In genomic region chr18:32470136-32470712, GRCh38 we compare ENCODE assay signal across 9 cellular contexts. TPM values are rescaled to one million over a fixed set of nuclear protein-coding genes. Genes with fewer than 3 reads are reported as not detected.
DNase-seq lines count a peak whose midpoint lies in the region; ATAC-seq and TF ChIP-seq lines count a peak whose summit lies in the region.
"Had no signal": no experiment of that assay in that cellular context is flagged by ENCODE, and none has a peak within 500 bp of the region (broad histone marks: within the 10 kb centered on the region; RNA-seq: fewer than 3 reads in every experiment).

No MANE protein-coding gene starts in this region.

- no peak overlapping the region for H3K27ac Mint-ChIP-seq in activated CD8-positive, alpha-beta T cell treated with anti-CD3 and anti-CD28 coated beads, Interleukin-2, amount 10 ng/mL, durations not matched to agents 7 days and 5 days
- no peak overlapping the region for H3K27ac Mint-ChIP-seq in neural crest cell (ENCODE audit: unreplicated experiment)

- POLR2A ChIA-PET in activated CD8-positive, alpha-beta T cell treated with anti-CD3 and anti-CD28 coated beads, Interleukin-2, amount 10 ng/mL, durations not matched to agents 7 days and 5 days (lab: Charles Lee) = no interaction called here

- peaks cover 11% of the 10 kb centered on the region for H3K4me1 Mint-ChIP-seq in activated CD8-positive, alpha-beta T cell treated with anti-CD3 and anti-CD28 coated beads, Interleukin-2, amount 10 ng/mL, durations not matched to agents 7 days and 5 days (ENCODE audit: low read depth)
- H3K4me1 Mint-ChIP-seq in neural crest cell = peaks cover 32% of the 10 kb centered on the region

- peak overlapping the region; percentile 81 for H3K4me3 ChIP-seq in fibroblast of the aortic adventitia (ENCODE audit: low read depth, low read length)

- CTCF ChIA-PET in activated CD8-positive, alpha-beta T cell treated with anti-CD3 and anti-CD28 coated beads, Interleukin-2, amount 10 ng/mL, durations not matched to agents 7 days and 5 days (lab: Charles Lee) = interaction anchor here (0.7 to 4.3 kb wide), 14 partner anchors 9 to 339 kb away, joined by 3 to 23 read pairs (median 3); no protein-coding TSS in a partner anchor

- no peak for TF ChIP-seq CTCF in fibroblast of the aortic adventitia (IDR thresholded peaks at IDR 0.05; ENCODE audit: insufficient read depth, low read length)
- TF ChIP-seq CTCF in neural crest cell (conservative IDR thresholded peaks at IDR 0.05) = no peak

- H3K9me3 Mint-ChIP-seq in activated CD8-positive, alpha-beta T cell treated with anti-CD3 and anti-CD28 coated beads, Interleukin-2, amount 10 ng/mL, durations not matched to agents 7 days and 5 days (ENCODE audit: insufficient read depth) = no peaks in the 10 kb centered on the region
- no peaks in the 10 kb centered on the region for H3K9me3 Mint-ChIP-seq in neural crest cell

- DNase-seq in NCI-H1417 (lab: John Stamatoyannopoulos, UW) (peak; percentile 23 to 86 (median 79)), NCI-H1417 treated with DMSO at 0.1 percent for 48 hours (lab: John Stamatoyannopoulos, UW) (no peak), fibroblast of the aortic adventitia (ENCODE audit: low read depth) (peak; percentile 19), neural crest cell (ENCODE audit: low read depth, low spot score) (peak; percentile 33), DMS153 (lab: John Stamatoyannopoulos, UW) (no peak)
- DNase-seq in activated CD8-positive, alpha-beta T cell treated with anti-CD3 and anti-CD28 coated beads, Interleukin-2, amount 10 ng/mL, durations not matched to agents 7 days and 5 days = no peak
- DNase-seq: DND-41 had no signal

- no peaks in the 10 kb centered on the region for H3K36me3 Mint-ChIP-seq in activated CD8-positive, alpha-beta T cell treated with anti-CD3 and anti-CD28 coated beads, Interleukin-2, amount 10 ng/mL, durations not matched to agents 7 days and 5 days (ENCODE audit: low read depth)
- H3K36me3 Mint-ChIP-seq in neural crest cell (ENCODE audit: low read depth) = no peaks in the 10 kb centered on the region

- H3K4me3 Mint-ChIP-seq in activated CD8-positive, alpha-beta T cell treated with anti-CD3 and anti-CD28 coated beads, Interleukin-2, amount 10 ng/mL, durations not matched to agents 7 days and 5 days = peak overlapping the region; percentile 61
- H3K4me3 Mint-ChIP-seq in neural crest cell = peak overlapping the region; percentile 85

- H3K27me3 Mint-ChIP-seq in activated CD8-positive, alpha-beta T cell treated with anti-CD3 and anti-CD28 coated beads, Interleukin-2, amount 10 ng/mL, durations not matched to agents 7 days and 5 days (ENCODE audit: low read depth) = peaks cover 58% of the 10 kb centered on the region
- peaks cover 12% of the 10 kb centered on the region for H3K27me3 Mint-ChIP-seq in neural crest cell (ENCODE audit: low read depth)

- ATAC-seq in HG03135 (IDR thresholded peaks at IDR 0.05; ENCODE audit: unreplicated experiment) (peak; percentile 12), HG03045 (IDR thresholded peaks at IDR 0.05; ENCODE audit: unreplicated experiment) (no peak)
- ATAC-seq in activated CD8-positive, alpha-beta T cell treated with anti-CD3 and anti-CD28 coated beads, Interleukin-2, amount 10 ng/mL, durations not matched to agents 7 days and 5 days = peak; percentile 2

RNA-seq across cellular contexts. Expression of gene GAREM1, which starts 0.5 kb away (rescaled TPM):
- not detected for total RNA-seq in activated CD8-positive, alpha-beta T cell treated with anti-CD3 and anti-CD28 coated beads, Interleukin-2, amount 10 ng/mL, durations not matched to agents 7 days and 5 days
- 2.4 and 5.5 TPM in 2 replicates for total RNA-seq in fibroblast of the aortic adventitia (ENCODE audit: low replicate concordance)
- total RNA-seq in neural crest cell = 11.0 and 12.3 TPM in 2 replicates

Comparison
In these comparisons a context has a peak if more than half of its experiments do, and no peak if none do; other contexts are left out.
1. DNase-seq: peak in NCI-H1417 (3 of 3), fibroblast of the aortic adventitia (single experiment) and neural crest cell (single experiment); none in NCI-H1417 treated with DMSO at 0.1 percent for 48 hours (single experiment), activated CD8-positive, alpha-beta T cell treated with anti-CD3 and anti-CD28 coated beads, Interleukin-2, amount 10 ng/mL, durations not matched to agents 7 days and 5 days (single experiment) and DMS153 (single experiment).